8 cellular contexts compared by ENCODE assay signal in genomic region chr4:89307446-89308160, GRCh38. TPM values are rescaled to one million over a fixed set of nuclear protein-coding genes. Genes with fewer than 3 reads are reported as not detected.
DNase-seq lines count a peak whose midpoint lies in the region; ATAC-seq and TF ChIP-seq lines count a peak whose summit lies in the region.

GPRIN3 (minus strand) TSS chr4:89307800; CDS start chr4:89250110, 57,690 bp downstream.

- no peaks in the 10 kb centered on the region for H3K79me2 ChIP-seq in DND-41 (ENCODE audit: insufficient read depth, low read length)

- peak within 1 kb of the TSS; percentile 57 for H2AFZ ChIP-seq in DND-41 (ENCODE audit: low read depth, low read length)

- ATAC-seq in DND-41 (ENCODE audit: insufficient read depth, low read depth) (peak; percentile 78), lung (ENCODE audit: insufficient read depth, low FRiP score) (peak; percentile 73)

- H3K9me3 ChIP-seq in DND-41 (ENCODE audit: insufficient read depth, low read length, severe bottlenecking) (no peaks in the 10 kb centered on the region), lung (ENCODE audit: control insufficient read depth in 2 of 2, insufficient read depth in 1 of 2, low read length in 1 of 2) (no peaks in the 10 kb centered on the region)

- no peak for TF ChIP-seq CTCF in DND-41 (IDR thresholded peaks at IDR 0.05; ENCODE audit: borderline replicate concordance, extremely low read depth, low read length, poor library complexity, severe bottlenecking)
- TF ChIP-seq CTCF in lung (IDR thresholded peaks at IDR 0.05; ENCODE audit: control extremely low read depth, extremely low read depth) = no peak

- peak within 1 kb of the TSS; percentile 35; the same call in 1 of the 2 replicates for H3K9ac ChIP-seq in DND-41 (ENCODE audit: low read depth, low read length)

- H3K36me3 ChIP-seq in DND-41 (ENCODE audit: insufficient read depth, low read length) (no peaks in the 10 kb centered on the region), H7 (replicated peaks; ENCODE audit: control insufficient read depth, insufficient read depth, low read length) (no peaks in the 10 kb centered on the region), lung (ENCODE audit: control insufficient read depth in 2 of 2, insufficient read depth in 2 of 2, low read length in 2 of 2) (no peaks in the 10 kb centered on the region)

- H3K4me2 ChIP-seq in DND-41 (ENCODE audit: insufficient read depth, low read length) = peak within 1 kb of the TSS; percentile 65

- H3K27ac ChIP-seq in DND-41 (ENCODE audit: low read length) = no peak within 1 kb of the TSS
- H3K27ac ChIP-seq in lung (ENCODE audit: low read depth in 1 of 2, low read length in 1 of 2) = peak within 1 kb of the TSS; percentile 81 to 88

- no peaks in the 10 kb centered on the region for H4K20me1 ChIP-seq in DND-41 (ENCODE audit: insufficient read depth, low read length)

- DNase-seq in DND-41 = peak; percentile 46
- peak; percentile 85 for DNase-seq in H7
- peak; percentile 18 for DNase-seq in NCI-H146 treated with DMSO at 0.1 percent for 48 hours (lab: John Stamatoyannopoulos, UW; ENCODE audit: unreplicated experiment)
- DNase-seq in activated CD4-positive, alpha-beta T cell treated with anti-CD3 and anti-CD28 coated beads, Interleukin-2, amount 50 U/mL, for 1 hour = peak; percentile 67
- peak; percentile 39 for DNase-seq in dermis blood vessel endothelial cell
- peak; percentile 50 for DNase-seq in lung (ENCODE audit: low spot score)
- DNase-seq in stimulated activated CD4-positive, alpha-beta T cell treated with anti-CD3 and anti-CD28 coated beads, TNF-alpha, amount 100 ng/mL, for 4 hours (ENCODE audit: low read depth in 3 of 3) = peak; percentile 51 to 57 (median 53)
- no peak for DNase-seq in NCI-H2196 (lab: John Stamatoyannopoulos, UW; ENCODE audit: unreplicated experiment)

- peaks cover 23% of the 10 kb centered on the region for H3K27me3 ChIP-seq in DND-41 (ENCODE audit: insufficient read depth, low read length, poor library complexity)
- H3K27me3 ChIP-seq in H7 (ENCODE audit: control insufficient read depth, insufficient read depth, low read length) = peaks cover 17% of the 10 kb centered on the region
- no peaks in the 10 kb centered on the region for H3K27me3 ChIP-seq in lung (ENCODE audit: control insufficient read depth, insufficient read depth)

- H3K4me3 ChIP-seq in DND-41 (ENCODE audit: low read depth in 1 of 2, low read length in 2 of 2) (peak within 1 kb of the TSS; percentile 5 to 57; a peak in 3 of 4 replicates), H7 (ENCODE audit: insufficient read depth, low read depth, low read length) (peak within 1 kb of the TSS; percentile 73), lung (peak within 1 kb of the TSS; percentile 40)

- H3K4me1 ChIP-seq in DND-41 (ENCODE audit: insufficient read depth, low read length) (peaks cover 10% of the 10 kb centered on the region; the same call in 1 of the 2 replicates), lung (ENCODE audit: control insufficient read depth in 2 of 2, insufficient read depth in 2 of 2, low read length in 2 of 2) (peaks cover 4 to 6% of the 10 kb centered on the region in 2 donors)

- 1% methylated on average over 58 to 67 of the region's 67 CpGs for WGBS in lung, 2 donors

RNA-seq across cellular contexts. Expression of gene GPRIN3, which starts in this region (rescaled TPM):
- total RNA-seq in H7 (2014; rRNA removed; shearing (Covaris generic)) = 0.42 and 0.44 TPM in 2 replicates
- total RNA-seq in dermis blood vessel endothelial cell = 0.51 and 1.5 TPM in 2 replicates
- 10 to 100 TPM in 1 of 2 donors, 1 to 10 TPM in 1; 5.4 to 14.4 TPM for total RNA-seq in lung
- 1 to 10 TPM; 1.6 to 3.2 TPM for polyA plus RNA-seq in lung

Comparison
In these comparisons a context has a peak if more than half of its experiments do, and no peak if none do; other contexts are left out.
1. Peak in DNase-seq and H3K4me3 ChIP-seq in H7; RNA of the gene not detected or under 1 TPM.